Comparison of ENCODE assay signal across 8 cellular contexts in genomic region chr18:2978626-2979025, GRCh38.
DNase-seq lines count a peak whose midpoint lies in the region; ATAC-seq and TF ChIP-seq lines count a peak whose summit lies in the region.

No MANE protein-coding gene starts in this region.

- peak overlapping the region; percentile 92 for H3K27ac Mint-ChIP-seq in stimulated activated naive CD8-positive, alpha-beta T cell treated with anti-CD3 and anti-CD28 coated beads, Interleukin-15, Interleukin-2, amounts not matched to agents 100 ng/mL and 50 ng/mL, for 24 hours

- peak overlapping the region; percentile 72 for H3K4me3 Mint-ChIP-seq in stimulated activated naive CD8-positive, alpha-beta T cell treated with anti-CD3 and anti-CD28 coated beads, Interleukin-15, Interleukin-2, amounts not matched to agents 100 ng/mL and 50 ng/mL, for 24 hours

- no peaks in the 10 kb centered on the region for H3K9me3 Mint-ChIP-seq in stimulated activated naive CD8-positive, alpha-beta T cell treated with anti-CD3 and anti-CD28 coated beads, Interleukin-15, Interleukin-2, amounts not matched to agents 100 ng/mL and 50 ng/mL, for 24 hours

- H3K36me3 Mint-ChIP-seq in stimulated activated naive CD8-positive, alpha-beta T cell treated with anti-CD3 and anti-CD28 coated beads, Interleukin-15, Interleukin-2, amounts not matched to agents 100 ng/mL and 50 ng/mL, for 24 hours (ENCODE audit: low read depth), result peaks cover 12% of the 10 kb centered on the region

- peak overlapping the region; percentile 96 for H3K27ac ChIP-seq in ACC112 (ENCODE audit: low read depth, low read length)

- ATAC-seq in GM21529 (IDR thresholded peaks at IDR 0.05; ENCODE audit: unreplicated experiment), result peak; percentile 18
- ATAC-seq in GM21528 (IDR thresholded peaks at IDR 0.05; ENCODE audit: low FRiP score, unreplicated experiment), result no peak

- peaks cover 56% of the 10 kb centered on the region for H3K4me1 ChIP-seq in ACC112 (ENCODE audit: control insufficient read depth, insufficient read depth, low read length, unreplicated experiment)

- H3K4me3 ChIP-seq in ACC112 (ENCODE audit: low read depth, low read length) (peak overlapping the region; percentile 70), WI38 (ENCODE audit: low read depth, low read length) (peak overlapping the region; percentile 49)

- H3K79me2 ChIP-seq in ACC112 (ENCODE audit: control insufficient read depth, insufficient read depth, low read length, unreplicated experiment), result peaks cover 81% of the 10 kb centered on the region

- H3K27me3 Mint-ChIP-seq in stimulated activated naive CD8-positive, alpha-beta T cell treated with anti-CD3 and anti-CD28 coated beads, Interleukin-15, Interleukin-2, amounts not matched to agents 100 ng/mL and 50 ng/mL, for 24 hours, result no peaks in the 10 kb centered on the region

- DNase-seq in glomerular visceral epithelial cell (ENCODE audit: extremely low spot score), result peak; percentile 72
- DNase-seq in NCI-H2029 treated with DMSO at 0.1 percent for 48 hours (lab: John Stamatoyannopoulos, UW), result no peak
- no peak for DNase-seq in NCI-H2171 (lab: John Stamatoyannopoulos, UW)

- H3K36me3 ChIP-seq in ACC112 (ENCODE audit: insufficient read depth, low read length), result no peaks in the 10 kb centered on the region

- H3K27me3 ChIP-seq in ACC112 (ENCODE audit: insufficient read depth, low read length), result no peaks in the 10 kb centered on the region

- H3K4me1 Mint-ChIP-seq in stimulated activated naive CD8-positive, alpha-beta T cell treated with anti-CD3 and anti-CD28 coated beads, Interleukin-15, Interleukin-2, amounts not matched to agents 100 ng/mL and 50 ng/mL, for 24 hours (ENCODE audit: low read depth), result peaks cover 98% of the 10 kb centered on the region

- no peak for TF ChIP-seq CTCF in WI38 (IDR thresholded peaks at IDR 0.05; ENCODE audit: low read depth, low read length)

- no peak overlapping the region for H2AFZ ChIP-seq in ACC112 (ENCODE audit: low read length, unreplicated experiment)
